Comparison of ENCODE assay signal across 1 cellular context in the genomic region with DNA sequence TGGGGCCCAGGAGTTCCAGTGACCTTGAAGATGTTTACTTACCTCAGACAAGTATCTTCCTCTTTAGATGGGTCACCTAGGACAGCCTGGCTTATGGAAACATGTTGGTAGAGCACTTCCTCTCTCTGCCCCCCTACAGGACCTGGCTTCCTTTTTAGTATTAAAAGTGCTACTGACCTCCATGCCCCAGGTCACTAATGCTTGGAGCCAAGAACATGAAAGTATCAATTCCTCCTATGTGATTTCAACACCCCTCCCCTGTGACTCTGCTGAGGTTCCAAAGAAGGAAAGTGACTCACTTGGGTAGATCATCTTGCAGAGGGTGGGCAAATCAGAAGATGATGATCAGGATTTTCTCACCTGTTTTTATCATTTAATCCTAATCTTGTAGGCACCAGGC.
TF ChIP-seq lines count a peak whose summit lies in the region.

No MANE protein-coding gene starts in this region.

TF ChIP-seq in SK-N-SH, 30 proteins besides CTCF, POLR2A, EP300 and RAD21 (continued from another document):
- TF ChIP-seq GATA2 (CRISPR knock-in tag; IDR thresholded peaks at IDR 0.05) (no peak), RCOR1 (IDR thresholded peaks at IDR 0.05; ENCODE audit: low read length) (no peak)
